Comparison of ENCODE assay signal across 15 cellular contexts in the genomic region with DNA sequence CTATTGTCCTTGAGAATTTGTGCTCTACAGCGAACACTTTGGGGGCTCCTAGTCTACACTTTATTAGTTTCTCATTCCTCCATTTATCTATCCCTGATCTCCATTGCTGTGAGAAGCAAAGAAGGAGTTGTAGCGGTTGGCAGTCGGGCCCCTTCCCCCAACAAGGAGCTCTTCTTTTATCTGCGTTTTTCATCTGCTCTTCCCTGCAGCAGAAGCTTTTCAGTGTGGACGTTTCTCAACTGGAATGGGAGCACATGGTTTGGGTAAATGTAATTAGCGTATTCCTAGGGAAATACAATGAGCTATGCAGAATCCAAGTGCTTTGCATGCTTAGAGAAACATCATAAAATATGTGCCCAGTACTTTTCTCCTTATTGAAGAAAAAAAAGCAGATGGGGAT.
DNase-seq lines count a peak whose midpoint lies in the region; ATAC-seq and TF ChIP-seq lines count a peak whose summit lies in the region.
"Had no signal": no experiment of that assay in that cellular context is flagged by ENCODE, and none has a peak within 500 bp of the region (broad histone marks: within the 10 kb centered on the region; RNA-seq: fewer than 3 reads in every experiment).

No MANE protein-coding gene starts in this region.

- peak; percentile 39 for DNase-seq in BE2C
- peak; percentile 7 for DNase-seq in NCI-H1048 (lab: John Stamatoyannopoulos, UW)
- DNase-seq in SK-N-MC (ENCODE audit: low read depth, low spot score), result peak; percentile 75
- DNase-seq in NCI-H2081 treated with DMSO at 0.1 percent for 48 hours (lab: John Stamatoyannopoulos, UW), result no peak
- no peak for DNase-seq in NOMO-1 treated with dmso at 0.1 percent for 144 hours (lab: John Stamatoyannopoulos, UW; ENCODE audit: unreplicated experiment)
- no peak for DNase-seq in right cardiac atrium
- DNase-seq in GM03348 (ENCODE audit: low spot score), result no peak
- DNase-seq: H9, NCI-H187, NCI-H2171, NCI-H446, Peyer's patch had no signal

- H3K4me1 ChIP-seq in BE2C, result peaks cover 15% of the 10 kb centered on the region
- no peaks in the 10 kb centered on the region for H3K4me1 ChIP-seq in right cardiac atrium (ENCODE audit: control insufficient read depth, insufficient read depth, low read length)
- H3K4me1 ChIP-seq: Peyer's patch had no signal

- no peaks in the 10 kb centered on the region for H3K9me3 Mint-ChIP-seq in nephron
- H3K9me3 Mint-ChIP-seq: H9 had no signal

- no peak for TF ChIP-seq CTCF in BE2C (IDR thresholded peaks at IDR 0.05; ENCODE audit: low read depth, low read length)
- TF ChIP-seq CTCF in nephron (IDR thresholded peaks at IDR 0.05; ENCODE audit: unreplicated experiment in 3 of 3), result no peak

- H3K4me1 Mint-ChIP-seq in nephron, result peaks cover 9% of the 10 kb centered on the region

- no peaks in the 10 kb centered on the region for H3K27me3 ChIP-seq in BE2C
- no peaks in the 10 kb centered on the region for H3K27me3 ChIP-seq in right cardiac atrium (ENCODE audit: control insufficient read depth, insufficient read depth)
- H3K27me3 ChIP-seq: Peyer's patch had no signal

- H3K27ac Mint-ChIP-seq in nephron, result peak overlapping the region in 2 of 3 experiments; percentile 36 to 37

- H3K36me3 Mint-ChIP-seq in nephron (ENCODE audit: low read depth), result no peaks in the 10 kb centered on the region

- H3K4me3 ChIP-seq in BE2C (ENCODE audit: low read depth, low read length) (no peak overlapping the region), SK-N-MC (peak overlapping the region; percentile 63), right cardiac atrium (ENCODE audit: low read length) (no peak overlapping the region)
- H3K4me3 ChIP-seq: Peyer's patch had no signal

- no peaks in the 10 kb centered on the region for H3K36me3 ChIP-seq in BE2C
- H3K36me3 ChIP-seq in SK-N-MC (ENCODE audit: insufficient read depth, low read length), result no peaks in the 10 kb centered on the region
- H3K36me3 ChIP-seq: Peyer's patch had no signal

- peaks cover 4% of the 10 kb centered on the region for H3K27me3 Mint-ChIP-seq in nephron (ENCODE audit: low read depth)

- peak overlapping the region; percentile 63 for H3K9ac ChIP-seq in SK-N-MC (ENCODE audit: insufficient read length)

- no peak overlapping the region for H3K4me3 Mint-ChIP-seq in nephron
- H3K4me3 Mint-ChIP-seq: H9 had no signal

- no peak for ATAC-seq in right cardiac atrium
- ATAC-seq: Right ventricle myocardium inferior had no signal

- intact Hi-C loops in right cardiac atrium (cut with DNase I), result no loop called here

- H3K27ac ChIP-seq in SK-N-MC (peak overlapping the region; percentile 92), right cardiac atrium (ENCODE audit: low read length) (no peak overlapping the region)
- H3K27ac ChIP-seq: C4-2B, Peyer's patch had no signal

- H3K9me3 ChIP-seq in BE2C, result no peaks in the 10 kb centered on the region
- H3K9me3 ChIP-seq in SK-N-MC (ENCODE audit: low read depth, low read length), result no peaks in the 10 kb centered on the region
- H3K9me3 ChIP-seq in right cardiac atrium (ENCODE audit: control insufficient read depth, low read length), result no peaks in the 10 kb centered on the region
- H3K9me3 ChIP-seq: Peyer's patch had no signal

- WGBS in right cardiac atrium, result 61% methylated on average over 6 of the region's 6 CpGs

Comparison
In these comparisons a context has a peak if more than half of its experiments do, and no peak if none do; other contexts are left out.
1. DNase-seq: peak in BE2C (single experiment), NCI-H1048 (single experiment) and SK-N-MC (single experiment); none in NCI-H2081 treated with DMSO at 0.1 percent for 48 hours (single experiment), NOMO-1 treated with dmso at 0.1 percent for 144 hours (single experiment), right cardiac atrium (0 of 3) and GM03348 (single experiment).